Comparison of ENCODE assay signal across 1 cellular context in the genomic region with DNA sequence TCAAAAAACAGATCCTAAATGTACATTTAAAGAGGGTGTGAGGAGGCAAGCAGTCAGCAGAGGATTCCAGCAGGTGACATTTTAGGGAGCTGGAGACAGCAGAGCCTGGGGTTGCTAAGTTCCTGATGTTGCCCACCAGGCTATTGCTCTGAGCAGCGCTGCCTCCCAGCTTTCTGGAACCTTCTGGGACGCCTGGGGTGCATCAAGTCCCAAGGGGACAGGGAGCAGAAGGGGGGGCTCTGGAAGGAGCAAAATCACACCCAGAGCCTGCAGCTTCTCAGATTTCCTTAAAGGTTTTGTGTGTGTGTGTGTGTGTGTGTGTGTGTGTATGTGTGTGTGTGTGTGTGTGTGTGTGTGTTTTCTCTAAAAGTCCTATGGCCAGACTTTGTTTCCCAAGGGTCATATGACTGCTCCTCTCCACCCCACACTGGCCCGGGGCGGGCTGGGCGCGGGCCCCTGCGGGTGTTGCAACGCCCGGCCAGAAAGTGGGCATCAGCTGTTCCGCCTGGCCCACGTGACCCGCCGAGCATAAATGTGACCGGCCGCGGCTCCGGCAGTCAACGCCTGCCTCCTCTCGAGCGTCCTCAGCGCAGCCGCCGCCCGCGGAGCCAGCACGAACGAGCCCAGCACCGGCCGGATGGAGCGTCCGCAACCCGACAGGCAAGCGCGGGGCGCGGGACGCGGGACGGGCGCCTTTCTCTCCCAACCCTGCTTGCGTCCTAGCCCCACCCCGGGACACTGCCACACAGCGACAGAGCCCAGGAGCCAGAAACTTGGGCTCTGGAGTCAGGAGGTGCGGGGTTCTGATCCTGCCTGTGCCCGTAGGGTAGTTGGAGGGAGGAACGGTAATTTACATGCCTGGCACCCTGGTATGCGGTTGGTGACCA.
A peak's percentile ranks its signal among the peaks of the same experiment; 100 is the strongest.
TF ChIP-seq lines count a peak whose summit lies in the region.

Gene HMOX1 (plus strand): TSS at position 560 of the 887 bp plus-strand sequence. CDS start 78 bp downstream, at position 638.

TF ChIP-seq in HepG2, 621 proteins besides CTCF, POLR2A, EP300 and RAD21 (continued from another document and continues in another):
- TF ChIP-seq PRDM15 (CRISPR knock-in tag; IDR thresholded peaks at IDR 0.05), result no peak
- no peak for TF ChIP-seq ZSCAN12 (CRISPR knock-in tag; IDR thresholded peaks at IDR 0.05)
- TF ChIP-seq ELK4 (CRISPR knock-in tag; IDR thresholded peaks at IDR 0.05; ENCODE audit: borderline replicate concordance), result no peak
- TF ChIP-seq PAX8 (CRISPR knock-in tag; IDR thresholded peaks at IDR 0.05; ENCODE audit: borderline replicate concordance), result no peak
- peak; percentile 54; the same call in 1 of the 2 replicates for TF ChIP-seq ZNF788 (CRISPR knock-in tag; IDR thresholded peaks at IDR 0.05; ENCODE audit: borderline replicate concordance)
- no peak for TF ChIP-seq ZNF12 (CRISPR knock-in tag; IDR thresholded peaks at IDR 0.05)
- TF ChIP-seq THAP8 (CRISPR knock-in tag; IDR thresholded peaks at IDR 0.05; ENCODE audit: borderline replicate concordance), result no peak
- TF ChIP-seq, protein P1, sequence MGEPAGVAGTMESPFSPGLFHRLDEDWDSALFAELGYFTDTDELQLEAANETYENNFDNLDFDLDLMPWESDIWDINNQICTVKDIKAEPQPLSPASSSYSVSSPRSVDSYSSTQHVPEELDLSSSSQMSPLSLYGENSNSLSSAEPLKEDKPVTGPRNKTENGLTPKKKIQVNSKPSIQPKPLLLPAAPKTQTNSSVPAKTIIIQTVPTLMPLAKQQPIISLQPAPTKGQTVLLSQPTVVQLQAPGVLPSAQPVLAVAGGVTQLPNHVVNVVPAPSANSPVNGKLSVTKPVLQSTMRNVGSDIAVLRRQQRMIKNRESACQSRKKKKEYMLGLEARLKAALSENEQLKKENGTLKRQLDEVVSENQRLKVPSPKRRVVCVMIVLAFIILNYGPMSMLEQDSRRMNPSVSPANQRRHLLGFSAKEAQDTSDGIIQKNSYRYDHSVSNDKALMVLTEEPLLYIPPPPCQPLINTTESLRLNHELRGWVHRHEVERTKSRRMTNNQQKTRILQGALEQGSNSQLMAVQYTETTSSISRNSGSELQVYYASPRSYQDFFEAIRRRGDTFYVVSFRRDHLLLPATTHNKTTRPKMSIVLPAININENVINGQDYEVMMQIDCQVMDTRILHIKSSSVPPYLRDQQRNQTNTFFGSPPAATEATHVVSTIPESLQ (CRISPR knock-in tag; conservative IDR thresholded peaks at IDR 0.05), result no peak
- no peak for TF ChIP-seq ISX (CRISPR knock-in tag; conservative IDR thresholded peaks at IDR 0.05)
- TF ChIP-seq ZNF768 (CRISPR knock-in tag; IDR thresholded peaks at IDR 0.05), result peak; percentile 80
- peak; percentile 69; the same call in 1 of the 2 replicates for TF ChIP-seq SRY (CRISPR knock-in tag; IDR thresholded peaks at IDR 0.05)
- TF ChIP-seq KDM5B (CRISPR knock-in tag; IDR thresholded peaks at IDR 0.05; ENCODE audit: borderline replicate concordance), result peak; percentile 76
- no peak for TF ChIP-seq ZNF703 (CRISPR knock-in tag; IDR thresholded peaks at IDR 0.05; ENCODE audit: borderline replicate concordance)
- TF ChIP-seq TFE3 (CRISPR knock-in tag; IDR thresholded peaks at IDR 0.05), result peak; percentile 95
- no peak for TF ChIP-seq ELF4 (CRISPR knock-in tag; IDR thresholded peaks at IDR 0.05; ENCODE audit: borderline replicate concordance)
- no peak for TF ChIP-seq ZNF232 (CRISPR knock-in tag; IDR thresholded peaks at IDR 0.05; ENCODE audit: borderline replicate concordance)
- TF ChIP-seq HNF1B (CRISPR knock-in tag; IDR thresholded peaks at IDR 0.05), result peak; percentile 41; the same call in 1 of the 2 replicates
- TF ChIP-seq GPN1 (CRISPR knock-in tag; IDR thresholded peaks at IDR 0.05; ENCODE audit: borderline replicate concordance), result no peak
- TF ChIP-seq SMAD1 (CRISPR knock-in tag; IDR thresholded peaks at IDR 0.05; ENCODE audit: borderline replicate concordance, low read depth), result no peak
- no peak for TF ChIP-seq CREB3 (CRISPR knock-in tag; IDR thresholded peaks at IDR 0.05)
- peak; percentile 56; the same call in 1 of the 2 replicates for TF ChIP-seq GATA4 (IDR thresholded peaks at IDR 0.05; ENCODE audit: borderline replicate concordance, low read depth)
- no peak for TF ChIP-seq SOX6 (IDR thresholded peaks at IDR 0.05)
- TF ChIP-seq SOX6 (CRISPR knock-in tag; IDR thresholded peaks at IDR 0.05), result peak; percentile 80
- TF ChIP-seq ZNF878 (CRISPR knock-in tag; IDR thresholded peaks at IDR 0.05), result no peak
- TF ChIP-seq CHCHD3 (CRISPR knock-in tag; IDR thresholded peaks at IDR 0.05), result no peak
- no peak for TF ChIP-seq ZNF850 (CRISPR knock-in tag; conservative IDR thresholded peaks at IDR 0.05)
- TF ChIP-seq ARHGAP35 (CRISPR knock-in tag; IDR thresholded peaks at IDR 0.05; ENCODE audit: borderline replicate concordance), result 0 out of 2 replicates have a peak, but pooled peaks have one; percentile 32
- TF ChIP-seq CCAR2 (optimal IDR thresholded peaks at IDR 0.05; ENCODE audit: low read depth, low read length), result no peak
- no peak for TF ChIP-seq NFIC (IDR thresholded peaks at IDR 0.05; ENCODE audit: low read length)
- 0 out of 2 replicates have a peak, but pooled peaks have one; percentile 16 for TF ChIP-seq RERE (CRISPR knock-in tag; IDR thresholded peaks at IDR 0.05; ENCODE audit: low read depth)
- TF ChIP-seq ZNF335 (CRISPR knock-in tag; IDR thresholded peaks at IDR 0.05), result no peak
- TF ChIP-seq, protein P2, sequence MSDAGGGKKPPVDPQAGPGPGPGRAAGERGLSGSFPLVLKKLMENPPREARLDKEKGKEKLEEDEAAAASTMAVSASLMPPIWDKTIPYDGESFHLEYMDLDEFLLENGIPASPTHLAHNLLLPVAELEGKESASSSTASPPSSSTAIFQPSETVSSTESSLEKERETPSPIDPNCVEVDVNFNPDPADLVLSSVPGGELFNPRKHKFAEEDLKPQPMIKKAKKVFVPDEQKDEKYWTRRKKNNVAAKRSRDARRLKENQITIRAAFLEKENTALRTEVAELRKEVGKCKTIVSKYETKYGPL (CRISPR knock-in tag; IDR thresholded peaks at IDR 0.05), result no peak
